Comparison of ENCODE assay signal across 37 cellular contexts in the genomic region with DNA sequence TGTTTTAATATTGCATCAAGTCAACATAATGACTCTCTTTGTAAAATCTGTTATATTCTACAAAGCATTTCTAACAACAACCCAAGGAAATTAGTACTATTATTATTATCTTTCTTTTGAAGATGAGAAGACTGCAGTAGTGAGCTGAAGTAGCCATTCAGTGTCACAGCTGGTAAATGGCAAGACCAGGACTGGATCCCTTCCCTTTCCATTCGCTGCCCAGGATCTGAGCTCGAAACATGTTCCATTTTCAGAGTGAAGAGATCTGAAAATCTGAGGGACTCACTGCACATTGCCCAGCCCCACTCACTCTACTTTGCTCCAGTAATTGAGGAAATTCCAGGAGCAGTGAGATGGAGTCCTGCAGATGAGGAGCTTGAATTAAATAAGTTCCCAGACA.
DNase-seq lines count a peak whose midpoint lies in the region; ATAC-seq, FAIRE-seq and TF ChIP-seq lines count a peak whose summit lies in the region.
"Had no signal": no experiment of that assay in that cellular context is flagged by ENCODE, and none has a peak within 500 bp of the region (broad histone marks: within the 10 kb centered on the region; RNA-seq: fewer than 3 reads in every experiment).

No MANE protein-coding gene starts in this region.

- intact Hi-C loops in right cardiac atrium (cut with DNase I), result loop anchor here in 1 of 4 donors (10.0 kb wide), 1 partner anchor 141 kb away; no protein-coding TSS in a partner anchor
- intact Hi-C loops in left ventricle myocardium superior (cut with micrococcal nuclease), result no loop called here
- intact Hi-C loops in HepG2 (cut with micrococcal nuclease; ENCODE audit: unreplicated experiment), result no loop called here
- intact Hi-C loops in right lobe of liver (cut with DNase I), result no loop called here
- intact Hi-C loops in PC-9 (cut with micrococcal nuclease; ENCODE audit: unreplicated experiment), result no loop called here

- H4K20me1 ChIP-seq in HepG2 (ENCODE audit: insufficient read depth, low read length) (no peaks in the 10 kb centered on the region), PC-9 (ENCODE audit: insufficient read depth) (no peaks in the 10 kb centered on the region)
- H4K20me1 ChIP-seq: BLaER1; BLaER1 treated with 17β-estradiol and CSF1 and Interleukin-3, amounts not matched to agents 10 nM and 100 nM had no signal

- no peak for TF ChIP-seq POLR2A in HepG2 (IDR thresholded peaks at IDR 0.05; ENCODE audit: insufficient read depth in 1 of 2, low read depth in 2 of 2, low read length in 2 of 2)
- no peak for TF ChIP-seq POLR2A in right lobe of liver (IDR thresholded peaks at IDR 0.05)

- TF ChIP-seq RAD21 in HepG2 (CRISPR knock-in tag; IDR thresholded peaks at IDR 0.05), result no peak

- H3K27ac ChIP-seq in right cardiac atrium (ENCODE audit: low read length), result peak overlapping the region; percentile 21
- no peak overlapping the region for H3K27ac ChIP-seq in HepG2 (ENCODE audit: extremely low read length, insufficient read depth, low read length)
- H3K27ac ChIP-seq in right lobe of liver, result no peak overlapping the region
- H3K27ac ChIP-seq in PC-9, result no peak overlapping the region
- no peak overlapping the region for H3K27ac ChIP-seq in endodermal cell (ENCODE audit: low read depth, low read length)
- H3K27ac ChIP-seq: 22Rv1; A549; BLaER1; BLaER1 treated with 17β-estradiol and CSF1 and Interleukin-3, amounts not matched to agents 10 nM and 100 nM; C4-2B had no signal

- no peak overlapping the region for H2AFZ ChIP-seq in HepG2 (ENCODE audit: low read length)
- 0 out of 2 replicates have a peak overlapping the region, but pooled peaks have one; percentile 8 for H2AFZ ChIP-seq in PC-9

- peaks cover 1% of the 10 kb centered on the region for H3K4me1 ChIP-seq in right cardiac atrium (ENCODE audit: control insufficient read depth, insufficient read depth, low read length)
- no peaks in the 10 kb centered on the region for H3K4me1 ChIP-seq in HepG2 (ENCODE audit: insufficient read depth, low read length)
- no peaks in the 10 kb centered on the region for H3K4me1 ChIP-seq in right lobe of liver
- H3K4me1 ChIP-seq in PC-9 (replicated peaks; ENCODE audit: insufficient read depth), result no peaks in the 10 kb centered on the region
- no peaks in the 10 kb centered on the region for H3K4me1 ChIP-seq in endodermal cell (ENCODE audit: control insufficient read depth, insufficient read depth, low read length)
- H3K4me1 ChIP-seq: A549; BE2C; BLaER1; BLaER1 treated with 17β-estradiol and CSF1 and Interleukin-3, amounts not matched to agents 10 nM and 100 nM; Caco-2 had no signal

- H3K27me3 Mint-ChIP-seq in WTC11 (ENCODE audit: low read depth), result no peaks in the 10 kb centered on the region
- peaks cover 18% of the 10 kb centered on the region for H3K27me3 Mint-ChIP-seq in HFFc6 (ENCODE audit: insufficient read depth)
- no peaks in the 10 kb centered on the region for H3K27me3 Mint-ChIP-seq in endodermal cell (ENCODE audit: insufficient read depth)
- H3K27me3 Mint-ChIP-seq: B cell; CD4-positive, alpha-beta memory T cell; CD4-positive, CD25-positive, alpha-beta regulatory T cell; CD8-positive, alpha-beta memory T cell had no signal

- 98% methylated on average over 2 of the region's 2 CpGs for WGBS in right cardiac atrium
- WGBS in HepG2 (ENCODE audit: low lambda C conversion rate), result 41% methylated on average over 2 of the region's 2 CpGs
- WGBS in right lobe of liver (ENCODE audit: insufficient coverage, low coverage, low lambda C conversion rate, missing lambda C conversion rate), result 89% methylated on average over 2 of the region's 2 CpGs
- WGBS in endodermal cell (ENCODE audit: insufficient coverage in 1 of 2, insufficient read length in 1 of 2), 2 experiments, result 94 to 100% methylated on average over 2 of the region's 2 CpGs

- H3K9ac ChIP-seq in HepG2 (ENCODE audit: insufficient read depth, low read depth, low read length), result no peak overlapping the region
- no peak overlapping the region for H3K9ac ChIP-seq in endodermal cell (ENCODE audit: extremely low read depth, low read length, poor library complexity, severe bottlenecking)
- H3K9ac ChIP-seq: BLaER1; BLaER1 treated with 17β-estradiol and CSF1 and Interleukin-3, amounts not matched to agents 10 nM and 100 nM had no signal

- TF ChIP-seq CTCF in HepG2 (CRISPR knock-in tag; IDR thresholded peaks at IDR 0.05) (no peak), right lobe of liver (IDR thresholded peaks at IDR 0.05) (no peak), PC-9 (conservative IDR thresholded peaks at IDR 0.05) (no peak), WTC11 (IDR thresholded peaks at IDR 0.05) (no peak), HFFc6 (IDR thresholded peaks at IDR 0.05) (no peak), endodermal cell (conservative IDR thresholded peaks at IDR 0.05) (no peak)

- H3K9me3 ChIP-seq in right cardiac atrium (ENCODE audit: control insufficient read depth, low read length) (no peaks in the 10 kb centered on the region), HepG2 (ENCODE audit: low read length) (no peaks in the 10 kb centered on the region), right lobe of liver (no peaks in the 10 kb centered on the region), PC-9 (ENCODE audit: insufficient read depth, low read depth) (peaks cover 12% of the 10 kb centered on the region; the same call in 1 of the 2 replicates), endodermal cell (ENCODE audit: control insufficient read depth, low read length) (peaks cover 8% of the 10 kb centered on the region)
- H3K9me3 ChIP-seq: BE2C had no signal

- H3K9me3 Mint-ChIP-seq in WTC11, result peaks cover 24% of the 10 kb centered on the region
- H3K9me3 Mint-ChIP-seq in HFFc6, result peaks cover 11% of the 10 kb centered on the region; the same call in 1 of the 2 replicates
- peaks cover 16% of the 10 kb centered on the region for H3K9me3 Mint-ChIP-seq in endodermal cell
- H3K9me3 Mint-ChIP-seq: CD4-positive, alpha-beta T cell had no signal

- H3K36me3 ChIP-seq in HepG2 (replicated peaks in 1 of 2; ENCODE audit: control insufficient read depth in 1 of 2, insufficient read depth in 2 of 2, low read length in 2 of 2), result no peaks in the 10 kb centered on the region
- H3K36me3 ChIP-seq in right lobe of liver, result no peaks in the 10 kb centered on the region
- no peaks in the 10 kb centered on the region for H3K36me3 ChIP-seq in PC-9 (ENCODE audit: low read depth)
- no peaks in the 10 kb centered on the region for H3K36me3 ChIP-seq in endodermal cell (ENCODE audit: control insufficient read depth, insufficient read depth, low read length)
- H3K36me3 ChIP-seq: BE2C; BLaER1; BLaER1 treated with 17β-estradiol and CSF1 and Interleukin-3, amounts not matched to agents 10 nM and 100 nM had no signal

- H3K9me2 ChIP-seq in PC-9 (ENCODE audit: insufficient read depth), result no peaks in the 10 kb centered on the region

- H3K79me2 ChIP-seq in HepG2 (ENCODE audit: insufficient read depth, low read length) (no peaks in the 10 kb centered on the region), PC-9 (ENCODE audit: low read depth) (no peaks in the 10 kb centered on the region)

- H3K4me3 ChIP-seq in right cardiac atrium (ENCODE audit: low read length) (no peak overlapping the region), HepG2 (replicated peaks in 1 of 3; ENCODE audit: insufficient read depth in 1 of 3, low read depth in 2 of 3, low read length in 3 of 3) (no peak overlapping the region), right lobe of liver (no peak overlapping the region), PC-9 (no peak overlapping the region), endodermal cell (ENCODE audit: low read length) (no peak overlapping the region)
- H3K4me3 ChIP-seq: A549; BLaER1; BLaER1 treated with 17β-estradiol and CSF1 and Interleukin-3, amounts not matched to agents 10 nM and 100 nM had no signal

- H3F3A ChIP-seq in PC-9 (ENCODE audit: insufficient read depth, low read depth), result no peaks in the 10 kb centered on the region; the same call in 1 of the 2 replicates

- POLR2A ChIA-PET in HepG2 (lab: Yijun Ruan, JAX) (no interaction called here), PC-9 (lab: Charles Lee; ENCODE audit: unreplicated experiment) (no interaction called here), WTC11 (lab: Charles Lee) (no interaction called here)

- TF ChIP-seq EP300 in HepG2 (IDR thresholded peaks at IDR 0.05; ENCODE audit: low read depth in 2 of 2, low read length in 2 of 2), result no peak
- no peak for TF ChIP-seq EP300 in HepG2 (CRISPR knock-in tag; IDR thresholded peaks at IDR 0.05; ENCODE audit: borderline replicate concordance)

- CTCF ChIA-PET in HepG2 (lab: Yijun Ruan, JAX; ENCODE audit: low intra/inter-chr PET ratio, low total read pairs) (no interaction called here), PC-9 (lab: Charles Lee) (no interaction called here), WTC11 (lab: Charles Lee) (interaction anchor here (1.0 kb wide), 1 partner anchor 132 kb away, joined by 3 read pairs; no protein-coding TSS in a partner anchor)

- H3K4me2 ChIP-seq in HepG2 (ENCODE audit: low read depth, low read length) (no peak overlapping the region), PC-9 (no peak overlapping the region)
- H3K4me2 ChIP-seq: A549; BLaER1; BLaER1 treated with 17β-estradiol and CSF1 and Interleukin-3, amounts not matched to agents 10 nM and 100 nM had no signal

- no peaks in the 10 kb centered on the region for H3K27me3 ChIP-seq in right cardiac atrium (ENCODE audit: control insufficient read depth, insufficient read depth)
- H3K27me3 ChIP-seq in HepG2 (ENCODE audit: control insufficient read depth in 1 of 2, insufficient read depth in 2 of 2, low read length in 2 of 2), result no peaks in the 10 kb centered on the region
- H3K27me3 ChIP-seq in right lobe of liver, result no peaks in the 10 kb centered on the region
- no peaks in the 10 kb centered on the region for H3K27me3 ChIP-seq in PC-9 (ENCODE audit: insufficient read depth, low read depth)
- H3K27me3 ChIP-seq in endodermal cell (ENCODE audit: control insufficient read depth, insufficient read depth, low read length, poor library complexity, severe bottlenecking), result no peaks in the 10 kb centered on the region
- H3K27me3 ChIP-seq: BE2C; BLaER1; BLaER1 treated with 17β-estradiol and CSF1 and Interleukin-3, amounts not matched to agents 10 nM and 100 nM had no signal

- in situ Hi-C loops in HepG2 (cut with HindIII; ENCODE audit: extremely low pct_ligation_motif_present, low pct_unique_long_range_greater_than_20kb), result no loop called here

- no peak for FAIRE-seq in HepG2 (lab: Jason Lieb, UNC)
- FAIRE-seq: A204.1, A549, D721Med had no signal

- H3K4me3 Mint-ChIP-seq in WTC11 (no peak overlapping the region), HFFc6 (no peak overlapping the region), endodermal cell (no peak overlapping the region)
- H3K4me3 Mint-ChIP-seq: B cell; CD14-positive monocyte; CD4-positive, alpha-beta memory T cell; CD4-positive, alpha-beta T cell; CD4-positive, CD25-positive, alpha-beta regulatory T cell; CD8-positive, alpha-beta memory T cell; CD8-positive, alpha-beta T cell had no signal

- H3K27ac Mint-ChIP-seq in WTC11, result no peak overlapping the region
- H3K27ac Mint-ChIP-seq in HFFc6, result no peak overlapping the region
- no peak overlapping the region for H3K27ac Mint-ChIP-seq in endodermal cell
- H3K27ac Mint-ChIP-seq: B cell; CD14-positive monocyte; CD4-positive, alpha-beta memory T cell; CD4-positive, alpha-beta T cell; CD4-positive, CD25-positive, alpha-beta regulatory T cell; CD8-positive, alpha-beta memory T cell; CD8-positive, alpha-beta T cell had no signal

- no peak for DNase-seq in right cardiac atrium
- DNase-seq in left ventricle myocardium superior, result no peak
- no peak for DNase-seq in HepG2 (ENCODE audit: low spot score)
- DNase-seq in right lobe of liver, result no peak
- no peak for DNase-seq in PC-9
- DNase-seq in WTC11 (ENCODE audit: low spot score), result no peak
- DNase-seq in HFFc6, result no peak
- no peak for DNase-seq in endodermal cell
- DNase-seq: 8988T; ACHN; AML-193; BE2C; C1 segment of cervical spinal cord; Caco-2; Calu3; CD4-positive, alpha-beta memory T cell; CD4-positive, alpha-beta T cell; CD4-positive, CD25-positive, alpha-beta regulatory T cell; CD8-positive, alpha-beta memory T cell; CD8-positive, alpha-beta T cell; COR-L47; DMS 273 treated with DMSO at 0.1 percent for 48 hours; DMS153; DMS53; DMS79; DMS79 treated with DMSO at 0.1 percent for 48 hours; DND-41; EL had no signal

- BruUV-seq in HepG2 (replicated peaks; lab: Mats Ljungman, UMichigan) (no TSS peak), PC-9 (replicated peaks; lab: Mats Ljungman, UMichigan) (no TSS peak)

- ATAC-seq in right cardiac atrium (no peak), left ventricle myocardium superior (no peak), HepG2 (no peak), right lobe of liver (no peak), WTC11 (no peak)
- ATAC-seq: A549; CD8-positive, alpha-beta T cell had no signal

- H3K4me1 Mint-ChIP-seq in WTC11 (peaks cover 5% of the 10 kb centered on the region; the same call in 1 of the 2 replicates), HFFc6 (ENCODE audit: low read depth) (no peaks in the 10 kb centered on the region; the same call in 1 of the 2 replicates), endodermal cell (no peaks in the 10 kb centered on the region)
- H3K4me1 Mint-ChIP-seq: B cell; CD14-positive monocyte; CD4-positive, alpha-beta memory T cell; CD4-positive, CD25-positive, alpha-beta regulatory T cell; CD8-positive, alpha-beta memory T cell had no signal

- H3K36me3 Mint-ChIP-seq in WTC11 (peaks cover 9% of the 10 kb centered on the region; the same call in 1 of the 2 replicates), HFFc6 (ENCODE audit: low read depth) (peaks cover 4% of the 10 kb centered on the region; the same call in 1 of the 2 replicates), endodermal cell (ENCODE audit: low read depth) (no peaks in the 10 kb centered on the region)
- H3K36me3 Mint-ChIP-seq: CD14-positive monocyte; CD4-positive, alpha-beta memory T cell; CD4-positive, CD25-positive, alpha-beta regulatory T cell; CD8-positive, alpha-beta memory T cell; CD8-positive, alpha-beta T cell had no signal
